Comparison of ENCODE assay signal across 21 cellular contexts in genomic region chr1:24195874-24196273, GRCh38. TPM values are rescaled to one million over a fixed set of nuclear protein-coding genes. Genes with fewer than 3 reads are reported as not detected.
A peak's percentile ranks its signal among the peaks of the same experiment; 100 is the strongest.
DNase-seq lines count a peak whose midpoint lies in the region; ATAC-seq, FAIRE-seq and TF ChIP-seq lines count a peak whose summit lies in the region.
"Had no signal": no experiment of that assay in that cellular context is flagged by ENCODE, and none has a peak within 500 bp of the region (broad histone marks: within the 10 kb centered on the region; RNA-seq: fewer than 3 reads in every experiment).

No MANE protein-coding gene starts in this region.

- POLR2A ChIA-PET in WTC11 (lab: Charles Lee) = no interaction called here

- TF ChIP-seq CTCF in WTC11 (IDR thresholded peaks at IDR 0.05) (no peak), foreskin keratinocyte (conservative IDR thresholded peaks at IDR 0.05) (no peak)

- WGBS in thymus = 79% methylated on average over 22 of the region's 22 CpGs

- H3K27me3 ChIP-seq in foreskin keratinocyte (no peaks in the 10 kb centered on the region), thymus (ENCODE audit: control insufficient read depth, insufficient read depth) (no peaks in the 10 kb centered on the region)
- H3K27me3 ChIP-seq: BE2C had no signal

- H3K4me3 ChIP-seq in thymus (ENCODE audit: low read length) = no peak overlapping the region

- CTCF ChIA-PET in WTC11 (lab: Charles Lee) = interaction anchor here (0.7 to 5.0 kb wide), 7 partner anchors 8 to 219 kb away, joined by 3 to 28 read pairs (median 3); partner anchors contain the start of gene NIPAL3

- H3K9me3 ChIP-seq in thymus (ENCODE audit: control insufficient read depth) = no peaks in the 10 kb centered on the region
- H3K9me3 ChIP-seq: BE2C had no signal

- no peak for FAIRE-seq in frontal cortex (lab: Jason Lieb, UNC)
- FAIRE-seq: HTR-8/SVneo had no signal

- no peaks in the 10 kb centered on the region for H3K36me3 Mint-ChIP-seq in activated T-cell treated with anti-CD3 and anti-CD28 coated beads, Interleukin-2, amount 50 U/mL, for 24 hours (ENCODE audit: low read depth)
- no peaks in the 10 kb centered on the region for H3K36me3 Mint-ChIP-seq in WTC11
- H3K36me3 Mint-ChIP-seq: CD4-positive, alpha-beta memory T cell had no signal

- H3K27ac Mint-ChIP-seq in activated T-cell treated with anti-CD3 and anti-CD28 coated beads, Interleukin-2, amount 50 U/mL, for 24 hours = no peak overlapping the region
- H3K27ac Mint-ChIP-seq in WTC11 = no peak overlapping the region
- H3K27ac Mint-ChIP-seq: CD4-positive, alpha-beta memory T cell had no signal

- H3K4me1 Mint-ChIP-seq in activated T-cell treated with anti-CD3 and anti-CD28 coated beads, Interleukin-2, amount 50 U/mL, for 24 hours (ENCODE audit: low read depth) = peaks cover 57% of the 10 kb centered on the region
- no peaks in the 10 kb centered on the region for H3K4me1 Mint-ChIP-seq in WTC11

- H3K27ac ChIP-seq in foreskin keratinocyte (peak overlapping the region; percentile 95), thymus (ENCODE audit: low read depth) (peak overlapping the region; percentile 65)

- H3K27me3 Mint-ChIP-seq in activated T-cell treated with anti-CD3 and anti-CD28 coated beads, Interleukin-2, amount 50 U/mL, for 24 hours = peaks cover 5% of the 10 kb centered on the region
- no peaks in the 10 kb centered on the region for H3K27me3 Mint-ChIP-seq in WTC11 (ENCODE audit: low read depth)

- H3K9me3 Mint-ChIP-seq in activated T-cell treated with anti-CD3 and anti-CD28 coated beads, Interleukin-2, amount 50 U/mL, for 24 hours = peaks cover 7% of the 10 kb centered on the region
- peaks cover 7% of the 10 kb centered on the region for H3K9me3 Mint-ChIP-seq in WTC11

- no peaks in the 10 kb centered on the region for H3K36me3 ChIP-seq in thymus (ENCODE audit: control insufficient read depth, insufficient read depth)
- H3K36me3 ChIP-seq: BE2C had no signal

- peak; percentile 26; the same call in 1 of the 2 replicates for ATAC-seq in WTC11
- ATAC-seq in foreskin keratinocyte = peak; percentile 58
- ATAC-seq: Panc1, SK-N-SH treated with all-trans-retinoic acid at 6 μM for 48 hours had no signal

- H3K4me3 Mint-ChIP-seq in activated T-cell treated with anti-CD3 and anti-CD28 coated beads, Interleukin-2, amount 50 U/mL, for 24 hours = no peak overlapping the region
- no peak overlapping the region for H3K4me3 Mint-ChIP-seq in WTC11
- H3K4me3 Mint-ChIP-seq: CD4-positive, alpha-beta memory T cell had no signal

- peaks cover 23% of the 10 kb centered on the region for H3K4me1 ChIP-seq in foreskin keratinocyte
- H3K4me1 ChIP-seq in thymus (ENCODE audit: control insufficient read depth, insufficient read depth, low read length) = peaks cover under 1% of the 10 kb centered on the region
- H3K4me1 ChIP-seq: BE2C had no signal

- DNase-seq in activated T-cell treated with anti-CD3 and anti-CD28 coated beads, Interleukin-2, amount 50 U/mL, for 24 hours = peak; percentile 29
- DNase-seq in activated T-cell treated with anti-CD3 and anti-CD28 coated beads, Interleukin-2, amount 50 U/mL, for 1 hour = no peak
- DNase-seq in WTC11 (ENCODE audit: low spot score) (no peak), foreskin keratinocyte (peak; percentile 68 to 82), frontal cortex (ENCODE audit: low spot score in 2 of 2) (no peak), superior temporal gyrus (ENCODE audit: extremely low spot score) (no peak)
- DNase-seq in activated CD4-positive, alpha-beta T cell treated with anti-CD3 and anti-CD28 coated beads for 1 hour = no peak
- DNase-seq: 8988T; BE2C; Calu3; CD4-positive, alpha-beta memory T cell; HCEC 1CT; NCI-H1417 treated with DMSO at 0.1 percent for 48 hours; NCI-H1930; NCI-H510A; NCI-H774; SHP77 had no signal

TF ChIP-seq in WTC11, 78 proteins besides CTCF, POLR2A, EP300 and RAD21:
- TF ChIP-seq HMGXB4 (CRISPR knock-in tag; IDR thresholded peaks at IDR 0.05) (no peak), HMGA2 (CRISPR knock-in tag; IDR thresholded peaks at IDR 0.05) (no peak)

RNA-seq across cellular contexts. Expression of gene IFNLR1, which starts 8.8 kb away (rescaled TPM):
- total RNA-seq in WTC11 (2021) (6.6 to 7.9 TPM (median 7.7 TPM) in 3 replicates), foreskin keratinocyte (10.9 and 11.9 TPM in 2 replicates), frontal cortex (0.41 TPM)
- polyA plus RNA-seq in foreskin keratinocyte (6.1 and 9.5 TPM in 2 replicates), thymus (1.3 TPM)

RNA-seq across cellular contexts. Expression of gene IL22RA1, which starts 52.9 kb away (rescaled TPM):
- total RNA-seq in WTC11 (2021) (0.14 to 0.28 TPM (median 0.25 TPM) in 3 replicates), foreskin keratinocyte (5.6 and 7.0 TPM in 2 replicates), frontal cortex (not detected)
- polyA plus RNA-seq in foreskin keratinocyte (6.2 and 6.3 TPM in 2 replicates), thymus (0.09 TPM)
- total RNA-seq: CD4-positive, alpha-beta memory T cell had no signal
- polyA plus RNA-seq: CD4-positive, alpha-beta memory T cell had no signal

Comparison
In these comparisons a context has a peak if more than half of its experiments do, and no peak if none do; other contexts are left out.
1. DNase-seq: peak in activated T-cell treated with anti-CD3 and anti-CD28 coated beads, Interleukin-2, amount 50 U/mL, for 24 hours (single experiment) and foreskin keratinocyte (2 of 2); none in activated T-cell treated with anti-CD3 and anti-CD28 coated beads, Interleukin-2, amount 50 U/mL, for 1 hour (single experiment), WTC11 (single experiment), activated CD4-positive, alpha-beta T cell treated with anti-CD3 and anti-CD28 coated beads for 1 hour (single experiment), frontal cortex (0 of 2) and superior temporal gyrus (single experiment).